In the genomic region with DNA sequence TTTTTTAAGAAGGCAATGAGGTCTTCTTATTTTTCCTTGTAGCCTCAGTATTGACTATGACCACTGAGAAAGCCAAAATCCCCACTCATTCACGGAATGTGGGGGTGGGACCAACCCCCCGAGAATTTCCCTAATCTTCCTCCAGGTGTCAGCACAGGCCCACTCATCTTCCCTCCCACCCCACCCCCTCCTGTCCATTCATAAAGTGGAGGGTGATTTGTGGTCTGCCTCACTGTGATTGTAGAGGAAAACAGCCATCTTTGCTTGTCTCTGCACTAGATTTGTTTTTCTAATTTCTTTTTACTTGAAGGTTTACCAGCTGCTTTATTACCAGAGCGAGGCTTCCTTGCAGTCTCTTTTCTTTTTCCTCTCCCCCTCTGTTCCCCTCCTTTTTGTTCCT, we compare ENCODE assay signal across 8 cellular contexts.
DNase-seq lines count a peak whose midpoint lies in the region; ATAC-seq and TF ChIP-seq lines count a peak whose summit lies in the region.

No MANE protein-coding gene starts in this region.

- peak; percentile 49 for ATAC-seq in GM18909 (IDR thresholded peaks at IDR 0.05; ENCODE audit: poor library complexity, unreplicated experiment)
- ATAC-seq in activated CD8-positive, alpha-beta T cell treated with anti-CD3 and anti-CD28 coated beads for 36 hours, result peak; percentile 49
- no peak for ATAC-seq in HG03135 (IDR thresholded peaks at IDR 0.05; ENCODE audit: unreplicated experiment)

- H3K4me3 ChIP-seq in fibroblast of pulmonary artery (replicated peaks; ENCODE audit: low read depth, low read length), result no peak overlapping the region

- POLR2A ChIA-PET in activated CD8-positive, alpha-beta T cell treated with anti-CD3 and anti-CD28 coated beads for 36 hours (lab: Charles Lee), result interaction anchor here (0.6 kb wide), 1 partner anchor 107 kb away, joined by 3 read pairs; no protein-coding TSS in a partner anchor

- peaks cover 4% of the 10 kb centered on the region for H3K27me3 Mint-ChIP-seq in activated CD8-positive, alpha-beta T cell treated with anti-CD3 and anti-CD28 coated beads for 36 hours
- H3K27me3 Mint-ChIP-seq in progenitor cell of endocrine pancreas, result peaks cover 4% of the 10 kb centered on the region

- H3K9me3 Mint-ChIP-seq in activated CD8-positive, alpha-beta T cell treated with anti-CD3 and anti-CD28 coated beads for 36 hours, result no peaks in the 10 kb centered on the region
- H3K9me3 Mint-ChIP-seq in progenitor cell of endocrine pancreas (ENCODE audit: low read depth), result no peaks in the 10 kb centered on the region

- H3K4me1 Mint-ChIP-seq in activated CD8-positive, alpha-beta T cell treated with anti-CD3 and anti-CD28 coated beads for 36 hours (ENCODE audit: low read depth), result peaks cover 79% of the 10 kb centered on the region
- peaks cover 25% of the 10 kb centered on the region for H3K4me1 Mint-ChIP-seq in progenitor cell of endocrine pancreas (ENCODE audit: low read depth)

- H3K27ac Mint-ChIP-seq in activated CD8-positive, alpha-beta T cell treated with anti-CD3 and anti-CD28 coated beads for 36 hours, result peak overlapping the region; percentile 92
- H3K27ac Mint-ChIP-seq in progenitor cell of endocrine pancreas, result no peak overlapping the region

- intact Hi-C loops in activated CD8-positive, alpha-beta T cell treated with anti-CD3 and anti-CD28 coated beads for 36 hours (cut with micrococcal nuclease), result loop anchor here (1.0 to 5.0 kb wide), 3 partner anchors 70 to 176 kb away; no protein-coding TSS in a partner anchor

- CTCF ChIA-PET in activated CD8-positive, alpha-beta T cell treated with anti-CD3 and anti-CD28 coated beads for 36 hours (lab: Charles Lee), result interaction anchor here (0.9 to 10.1 kb wide), 8 partner anchors 10 to 70 kb away, joined by 3 to 82 read pairs (median 4); no protein-coding TSS in a partner anchor

- H3K36me3 Mint-ChIP-seq in activated CD8-positive, alpha-beta T cell treated with anti-CD3 and anti-CD28 coated beads for 36 hours (ENCODE audit: low read depth), result no peaks in the 10 kb centered on the region
- H3K36me3 Mint-ChIP-seq in progenitor cell of endocrine pancreas (ENCODE audit: insufficient read depth), result no peaks in the 10 kb centered on the region

- TF ChIP-seq CTCF in AG09319 (IDR thresholded peaks at IDR 0.05; ENCODE audit: low read depth, low read length), result peak; percentile 23
- TF ChIP-seq CTCF in activated CD8-positive, alpha-beta T cell treated with anti-CD3 and anti-CD28 coated beads for 36 hours (IDR thresholded peaks at IDR 0.05), result peak; percentile 89
- peak; percentile 1 for TF ChIP-seq CTCF in fibroblast of pulmonary artery (IDR thresholded peaks at IDR 0.05; ENCODE audit: low read length, missing control alignments)
- TF ChIP-seq CTCF in progenitor cell of endocrine pancreas (IDR thresholded peaks at IDR 0.05; ENCODE audit: unreplicated experiment), result peak; percentile 70

- peak overlapping the region; percentile 62 for H3K4me3 Mint-ChIP-seq in activated CD8-positive, alpha-beta T cell treated with anti-CD3 and anti-CD28 coated beads for 36 hours
- H3K4me3 Mint-ChIP-seq in progenitor cell of endocrine pancreas (ENCODE audit: low read depth), result no peak overlapping the region

- DNase-seq in AG09319 (ENCODE audit: extremely low read depth, low read depth), result no peak
- DNase-seq in NCI-H1105 treated with DMSO at 0.1 percent for 48 hours (lab: John Stamatoyannopoulos, UW), result peak; percentile 52
- DNase-seq in activated CD8-positive, alpha-beta T cell treated with anti-CD3 and anti-CD28 coated beads for 36 hours, result peak; percentile 73
- no peak for DNase-seq in fibroblast of pulmonary artery (ENCODE audit: low read depth)
- DNase-seq in progenitor cell of endocrine pancreas (ENCODE audit: low spot score, unreplicated experiment), result no peak
- DNase-seq in NCI-H2196 treated with DMSO at 0.1 percent for 48 hours (lab: John Stamatoyannopoulos, UW; ENCODE audit: unreplicated experiment), result no peak

Comparison
In these comparisons a context has a peak if more than half of its experiments do, and no peak if none do; other contexts are left out.
1. DNase-seq: peak in NCI-H1105 treated with DMSO at 0.1 percent for 48 hours (single experiment) and activated CD8-positive, alpha-beta T cell treated with anti-CD3 and anti-CD28 coated beads for 36 hours (single experiment); none in AG09319 (single experiment), fibroblast of pulmonary artery (single experiment), progenitor cell of endocrine pancreas (single experiment) and NCI-H2196 treated with DMSO at 0.1 percent for 48 hours (single experiment).
2. CTCF ChIP-seq: peak in every context shown above with its lines; median percentile 89 in activated CD8-positive, alpha-beta T cell treated with anti-CD3 and anti-CD28 coated beads for 36 hours; 70 in progenitor cell of endocrine pancreas; 23 in AG09319; 1 in fibroblast of pulmonary artery.